ENCODE assay signal across 23 cellular contexts in the genomic region with DNA sequence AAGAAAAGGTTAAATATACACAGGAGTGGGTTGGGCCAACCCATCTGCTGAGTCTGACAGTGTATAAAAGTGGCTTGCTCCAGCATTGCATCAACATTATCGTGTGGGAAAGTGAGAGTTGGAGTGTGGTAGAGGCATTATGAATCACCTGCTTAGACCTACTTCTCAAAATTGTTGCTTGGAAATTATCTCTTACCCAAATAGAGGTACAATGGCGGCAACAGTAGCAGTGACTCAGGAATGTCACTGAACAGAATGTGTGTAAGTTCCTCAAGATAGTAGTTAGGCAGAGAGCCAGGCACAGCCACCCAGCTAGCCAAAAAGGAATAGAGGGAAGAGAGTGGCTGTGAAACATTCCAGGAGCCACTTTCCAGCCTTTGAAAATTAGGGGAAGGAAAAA.
"Had no signal": no experiment of that assay in that cellular context is flagged by ENCODE, and none has a peak within 500 bp of the region (broad histone marks: within the 10 kb centered on the region; RNA-seq: fewer than 3 reads in every experiment).

No MANE protein-coding gene starts in this region.

- DNase-seq: activated CD4-positive, alpha-beta T cell treated with anti-CD3 and anti-CD28 coated beads, Interleukin-2, amount 50 U/mL, for 1 hour; activated CD4-positive, CD25-positive, alpha-beta regulatory T cell treated with anti-CD3 and anti-CD28 coated beads, Interleukin-2, amount 50 U/mL, for 72 hours; activated CD8-positive, alpha-beta memory T cell treated with anti-CD3 and anti-CD28 coated beads for 24 hours; activated effector memory CD4-positive, alpha-beta T cell treated with anti-CD3 and anti-CD28 coated beads, Interleukin-2, amount 50 U/mL, for 16 hours; activated T-cell treated with anti-CD3 and anti-CD28 coated beads, Interleukin-2, amount 50 U/mL, for 72 hours; adrenal gland; central memory CD4-positive, alpha-beta T cell; erythroblast; head of caudate nucleus; kidney; midbrain; right lobe of liver; small intestine; stimulated activated CD4-positive, alpha-beta T cell treated with anti-CD3 and anti-CD28 coated beads, Interleukin-15, amount 100 ng/mL, for 24 hours; stimulated activated CD4-positive, alpha-beta T cell treated with anti-CD3 and anti-CD28 coated beads, Interleukin-2, amount 100 ng/mL, for 48 hours had no signal

- H3K4me1 ChIP-seq: adrenal gland, prostate gland, right lobe of liver had no signal

- H3K27me3 ChIP-seq: adrenal gland, right lobe of liver had no signal

- FAIRE-seq: colon, frontal cortex, kidney, small intestine had no signal

- H3K9me3 Mint-ChIP-seq: T-helper 1 cell treated with Interleukin-12 subunit alpha and Interleukin-12 subunit beta and Interleukin-4 antibody, amounts not matched to agents 30 μg/mL and 1 μg/mL, for 36 hours had no signal

- H3K27ac ChIP-seq: adrenal gland, prostate gland, right lobe of liver, VCaP had no signal

- H3K4me3 Mint-ChIP-seq: activated T-cell treated with anti-CD3 and anti-CD28 coated beads, Interleukin-2, amount 50 U/mL, for 72 hours; stimulated activated naive CD8-positive, alpha-beta T cell treated with anti-CD3 and anti-CD28 coated beads, Interleukin-15, Interleukin-2, amounts not matched to agents 100 ng/mL and 50 ng/mL, for 24 hours; T-helper 1 cell treated with Interleukin-12 subunit alpha and Interleukin-12 subunit beta and Interleukin-4 antibody, amounts not matched to agents 30 μg/mL and 1 μg/mL, for 36 hours had no signal

- H3K4me3 ChIP-seq: adrenal gland, prostate gland, right lobe of liver had no signal

- ATAC-seq: activated naive CD4-positive, alpha-beta T cell treated with anti-CD3 and anti-CD28 coated beads, Interleukin-2, amount 50 U/mL, for 72 hours; activated T-cell treated with anti-CD3 and anti-CD28 coated beads, Interleukin-2, amount 50 U/mL, for 72 hours; left lobe of liver; right lobe of liver had no signal

- H3K36me3 ChIP-seq: adrenal gland, prostate gland, right lobe of liver had no signal

- H3K36me3 Mint-ChIP-seq: activated naive CD4-positive, alpha-beta T cell treated with anti-CD3 and anti-CD28 coated beads, Interleukin-2, amount 50 U/mL, for 72 hours had no signal

- H3K9me3 ChIP-seq: adrenal gland, prostate gland, right lobe of liver had no signal

- H3K27me3 Mint-ChIP-seq: stimulated activated naive CD8-positive, alpha-beta T cell treated with anti-CD3 and anti-CD28 coated beads, Interleukin-15, Interleukin-2, amounts not matched to agents 100 ng/mL and 50 ng/mL, for 24 hours had no signal

- H3K27ac Mint-ChIP-seq: activated naive CD4-positive, alpha-beta T cell treated with anti-CD3 and anti-CD28 coated beads, Interleukin-2, amount 50 U/mL, for 72 hours; activated T-cell treated with anti-CD3 and anti-CD28 coated beads, Interleukin-2, amount 50 U/mL, for 72 hours; stimulated activated naive CD8-positive, alpha-beta T cell treated with anti-CD3 and anti-CD28 coated beads, Interleukin-15, Interleukin-2, amounts not matched to agents 100 ng/mL and 50 ng/mL, for 24 hours; T-helper 1 cell treated with Interleukin-12 subunit alpha and Interleukin-12 subunit beta and Interleukin-4 antibody, amounts not matched to agents 30 μg/mL and 1 μg/mL, for 36 hours had no signal
